In genomic region chr2:154195644-154196221, GRCh38 we compare ENCODE assay signal across 21 cellular contexts.
DNase-seq lines count a peak whose midpoint lies in the region; ATAC-seq, FAIRE-seq and TF ChIP-seq lines count a peak whose summit lies in the region.
"Had no signal": no experiment of that assay in that cellular context is flagged by ENCODE, and none has a peak within 500 bp of the region (broad histone marks: within the 10 kb centered on the region; RNA-seq: fewer than 3 reads in every experiment).

No MANE protein-coding gene starts in this region.

- no peaks in the 10 kb centered on the region for H3K36me3 ChIP-seq in breast epithelium
- no peaks in the 10 kb centered on the region for H3K36me3 ChIP-seq in bronchial epithelial cell (ENCODE audit: control insufficient read depth, insufficient read depth, low read length)
- H3K36me3 ChIP-seq: esophagus muscularis mucosa, heart left ventricle, pancreas, upper lobe of left lung had no signal

- H3K27me3 ChIP-seq in breast epithelium (no peaks in the 10 kb centered on the region), bronchial epithelial cell (ENCODE audit: control insufficient read depth, insufficient read depth, low read length) (no peaks in the 10 kb centered on the region)
- H3K27me3 ChIP-seq: esophagus muscularis mucosa, heart left ventricle, pancreas, upper lobe of left lung had no signal

- DNase-seq in MCF 10A (ENCODE audit: unreplicated experiment) (peak; percentile 1), breast epithelium (ENCODE audit: low spot score in 2 of 2) (no peak), NCI-H748 treated with DMSO at 0.1 percent for 48 hours (lab: John Stamatoyannopoulos, UW) (peak; percentile 39), bronchial epithelial cell (ENCODE audit: low read depth) (peak; percentile 1), type B pancreatic cell (ENCODE audit: extremely low spot score, unreplicated experiment) (no peak), posterior vena cava (ENCODE audit: low spot score) (no peak)
- no peak for DNase-seq in activated naive CD4-positive, alpha-beta T cell treated with anti-CD3 and anti-CD28 coated beads for 36 hours
- DNase-seq: ACHN; activated CD8-positive, alpha-beta T cell treated with anti-CD3 and anti-CD28 coated beads for 36 hours; CD4-positive, alpha-beta T cell; central memory CD4-positive, alpha-beta T cell; DMS79 treated with DMSO at 0.1 percent for 48 hours; heart left ventricle; NCI-H1092 treated with DMSO at 0.1 percent for 48 hours; pancreas; SHP77 treated with DMSO at 0.1 percent for 48 hours; stimulated activated CD4-positive, alpha-beta T cell treated with anti-CD3 and anti-CD28 coated beads, Interleukin-1b, Interleukin-23, amount 100 ng/mL, for 48 hours; upper lobe of left lung had no signal

- intact Hi-C loops in MCF 10A (cut with micrococcal nuclease) (no loop called here), breast epithelium (cut with DNase I; ENCODE audit: low total_unique reads) (no loop called here), posterior vena cava (cut with DNase I) (no loop called here)
- intact Hi-C loops in activated naive CD4-positive, alpha-beta T cell treated with anti-CD3 and anti-CD28 coated beads for 36 hours (cut with micrococcal nuclease) = no loop called here

- H3K9me3 Mint-ChIP-seq in MCF 10A (ENCODE audit: unreplicated experiment) (no peaks in the 10 kb centered on the region), type B pancreatic cell (no peaks in the 10 kb centered on the region)
- H3K9me3 Mint-ChIP-seq in activated naive CD4-positive, alpha-beta T cell treated with anti-CD3 and anti-CD28 coated beads for 36 hours = peaks cover 4% of the 10 kb centered on the region
- H3K9me3 Mint-ChIP-seq: activated CD8-positive, alpha-beta T cell treated with anti-CD3 and anti-CD28 coated beads for 36 hours had no signal

- no peak overlapping the region for H3K27ac Mint-ChIP-seq in MCF 10A (ENCODE audit: low read depth, unreplicated experiment)
- H3K27ac Mint-ChIP-seq in type B pancreatic cell = no peak overlapping the region
- no peak overlapping the region for H3K27ac Mint-ChIP-seq in activated naive CD4-positive, alpha-beta T cell treated with anti-CD3 and anti-CD28 coated beads for 36 hours
- H3K27ac Mint-ChIP-seq: activated CD8-positive, alpha-beta T cell treated with anti-CD3 and anti-CD28 coated beads for 36 hours; CD4-positive, alpha-beta T cell; stimulated activated naive CD8-positive, alpha-beta T cell treated with anti-CD3 and anti-CD28 coated beads, Interleukin-15, Interleukin-2, amounts not matched to agents 100 ng/mL and 50 ng/mL, for 24 hours had no signal

- POLR2A ChIA-PET in MCF 10A (lab: Yijun Ruan, JAX) = no interaction called here

- no peaks in the 10 kb centered on the region for H3K9me3 ChIP-seq in breast epithelium
- H3K9me3 ChIP-seq: esophagus muscularis mucosa, heart left ventricle, pancreas, upper lobe of left lung had no signal

- no peaks in the 10 kb centered on the region for H3K4me1 ChIP-seq in breast epithelium
- H3K4me1 ChIP-seq: esophagus muscularis mucosa, heart left ventricle, pancreas, upper lobe of left lung had no signal

- H3K27ac ChIP-seq in breast epithelium = no peak overlapping the region
- H3K27ac ChIP-seq: esophagus muscularis mucosa, heart left ventricle, pancreas, upper lobe of left lung had no signal

- H3K36me3 Mint-ChIP-seq in MCF 10A (ENCODE audit: insufficient read depth, unreplicated experiment) = no peaks in the 10 kb centered on the region
- H3K36me3 Mint-ChIP-seq in type B pancreatic cell = no peaks in the 10 kb centered on the region
- H3K36me3 Mint-ChIP-seq in activated naive CD4-positive, alpha-beta T cell treated with anti-CD3 and anti-CD28 coated beads for 36 hours (ENCODE audit: low read depth) = no peaks in the 10 kb centered on the region

- H3K4me1 Mint-ChIP-seq in MCF 10A (ENCODE audit: insufficient read depth, unreplicated experiment) = peaks cover 13% of the 10 kb centered on the region
- peaks cover 7% of the 10 kb centered on the region for H3K4me1 Mint-ChIP-seq in type B pancreatic cell (ENCODE audit: unreplicated experiment)
- H3K4me1 Mint-ChIP-seq in activated naive CD4-positive, alpha-beta T cell treated with anti-CD3 and anti-CD28 coated beads for 36 hours (ENCODE audit: low read depth) = no peaks in the 10 kb centered on the region

- H3K27me3 Mint-ChIP-seq in MCF 10A (ENCODE audit: insufficient read depth, unreplicated experiment) = peaks cover 10% of the 10 kb centered on the region
- no peaks in the 10 kb centered on the region for H3K27me3 Mint-ChIP-seq in type B pancreatic cell
- no peaks in the 10 kb centered on the region for H3K27me3 Mint-ChIP-seq in activated naive CD4-positive, alpha-beta T cell treated with anti-CD3 and anti-CD28 coated beads for 36 hours (ENCODE audit: low read depth)
- H3K27me3 Mint-ChIP-seq: activated CD8-positive, alpha-beta T cell treated with anti-CD3 and anti-CD28 coated beads for 36 hours; CD4-positive, alpha-beta T cell; stimulated activated naive CD8-positive, alpha-beta T cell treated with anti-CD3 and anti-CD28 coated beads, Interleukin-15, Interleukin-2, amounts not matched to agents 100 ng/mL and 50 ng/mL, for 24 hours had no signal

- TF ChIP-seq CTCF in MCF 10A (IDR thresholded peaks at IDR 0.05; ENCODE audit: unreplicated experiment) (no peak), breast epithelium (IDR thresholded peaks at IDR 0.05) (no peak), bronchial epithelial cell (IDR thresholded peaks at IDR 0.05; ENCODE audit: insufficient read depth, low read length, severe bottlenecking) (no peak), type B pancreatic cell (conservative IDR thresholded peaks at IDR 0.05) (peak; percentile 27)

- CTCF ChIA-PET in MCF 10A (lab: Yijun Ruan, JAX) = interaction anchor here (0.6 kb wide), 1 partner anchor 1032 kb away, joined by 3 read pairs; no protein-coding TSS in a partner anchor
- CTCF ChIA-PET in activated naive CD4-positive, alpha-beta T cell treated with anti-CD3 and anti-CD28 coated beads for 36 hours (lab: Charles Lee) = no interaction called here

- no peak for TF ChIP-seq POLR2A in breast epithelium (IDR thresholded peaks at IDR 0.05)

- H3K4me3 ChIP-seq in breast epithelium (no peak overlapping the region), bronchial epithelial cell (ENCODE audit: low read depth, low read length) (no peak overlapping the region)
- H3K4me3 ChIP-seq: esophagus muscularis mucosa, heart left ventricle, pancreas, upper lobe of left lung had no signal

- ATAC-seq in GM21529 (IDR thresholded peaks at IDR 0.05; ENCODE audit: unreplicated experiment) = no peak
- ATAC-seq: activated CD8-positive, alpha-beta T cell treated with anti-CD3 and anti-CD28 coated beads for 36 hours; heart left ventricle; pancreas had no signal

- FAIRE-seq in bronchial epithelial cell (lab: Jason Lieb, UNC) = no peak
- FAIRE-seq: pancreas had no signal

- H3K4me3 Mint-ChIP-seq in MCF 10A (ENCODE audit: unreplicated experiment) = no peak overlapping the region
- no peak overlapping the region for H3K4me3 Mint-ChIP-seq in type B pancreatic cell
- no peak overlapping the region for H3K4me3 Mint-ChIP-seq in activated naive CD4-positive, alpha-beta T cell treated with anti-CD3 and anti-CD28 coated beads for 36 hours
- H3K4me3 Mint-ChIP-seq: activated CD8-positive, alpha-beta T cell treated with anti-CD3 and anti-CD28 coated beads for 36 hours; CD4-positive, alpha-beta T cell; stimulated activated naive CD8-positive, alpha-beta T cell treated with anti-CD3 and anti-CD28 coated beads, Interleukin-15, Interleukin-2, amounts not matched to agents 100 ng/mL and 50 ng/mL, for 24 hours had no signal

- BruUV-seq in MCF 10A (replicated peaks; lab: Mats Ljungman, UMichigan) = no TSS peak

Comparison
In these comparisons a context has a peak if more than half of its experiments do, and no peak if none do; other contexts are left out.
1. DNase-seq: peak in MCF 10A (single experiment), NCI-H748 treated with DMSO at 0.1 percent for 48 hours (single experiment) and bronchial epithelial cell (single experiment); none in breast epithelium (0 of 2), type B pancreatic cell (single experiment), activated naive CD4-positive, alpha-beta T cell treated with anti-CD3 and anti-CD28 coated beads for 36 hours (single experiment) and posterior vena cava (single experiment).